In the genomic region with DNA sequence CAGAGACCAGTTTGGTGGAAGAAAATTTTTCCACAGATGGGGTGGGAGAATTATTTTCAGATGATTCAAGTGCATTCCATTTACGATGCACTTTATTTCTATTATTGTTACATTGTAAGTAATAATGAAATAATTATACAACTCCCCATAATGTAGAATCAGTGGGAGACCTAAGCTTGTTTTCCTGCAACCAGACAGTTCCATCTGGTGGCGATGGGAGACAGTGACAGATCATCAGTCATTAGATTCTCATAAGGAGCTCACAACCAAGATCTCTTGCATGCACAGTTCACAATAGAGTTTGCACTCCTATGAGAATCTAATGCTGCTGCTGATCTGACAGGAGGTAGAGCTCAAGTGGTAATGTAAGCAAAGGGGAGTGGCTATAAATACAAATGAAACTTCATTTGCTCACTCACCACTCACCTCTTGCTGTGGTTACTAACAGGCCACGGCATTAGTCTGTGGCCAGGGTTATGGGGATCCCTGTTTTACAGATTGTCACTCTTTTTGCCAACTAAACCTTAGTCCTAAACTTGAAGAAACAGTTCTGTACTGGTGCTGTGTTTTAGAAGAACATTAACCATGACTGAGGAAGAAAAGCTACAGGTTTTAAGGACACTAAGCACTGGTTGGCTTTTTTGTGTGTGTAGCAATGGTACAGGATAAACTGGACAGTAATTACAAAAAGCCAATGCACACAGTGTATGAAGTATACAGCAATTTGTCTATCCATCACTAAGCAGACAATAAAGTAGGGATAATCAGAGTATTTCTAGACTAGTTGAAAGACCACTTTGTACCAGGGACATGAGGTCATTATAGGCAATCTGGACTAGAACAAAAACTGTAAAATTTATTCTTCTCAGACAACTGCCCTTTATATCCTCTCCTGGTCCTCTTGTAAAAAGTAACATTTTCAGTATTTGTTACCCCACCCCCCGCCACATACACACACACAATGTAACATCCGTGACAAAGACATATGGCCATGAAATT, we compare ENCODE assay signal across 11 cellular contexts.
DNase-seq lines count a peak whose midpoint lies in the region; ATAC-seq and TF ChIP-seq lines count a peak whose summit lies in the region.
"Had no signal": no experiment of that assay in that cellular context is flagged by ENCODE, and none has a peak within 500 bp of the region (broad histone marks: within the 10 kb centered on the region; RNA-seq: fewer than 3 reads in every experiment).

No MANE protein-coding gene starts in this region.

- no peak overlapping the region for H3K27ac ChIP-seq in C4-2B

- ATAC-seq in GM19397 (IDR thresholded peaks at IDR 0.05; ENCODE audit: unreplicated experiment): peak; percentile 47
- peak; percentile 83 for ATAC-seq in HG03045 (IDR thresholded peaks at IDR 0.05; ENCODE audit: unreplicated experiment)
- ATAC-seq: activated CD8-positive, alpha-beta T cell treated with anti-CD3 and anti-CD28 coated beads for 36 hours; esophagus mucosa had no signal

- TF ChIP-seq CTCF in C4-2B (conservative IDR thresholded peaks at IDR 0.05): peak; percentile 20

- DNase-seq in RKO (ENCODE audit: low spot score) (peak; percentile 19), GM19238 (ENCODE audit: insufficient read length, low spot score) (no peak), SKM-1 treated with dmso at 0.1 percent for 144 hours (lab: John Stamatoyannopoulos, UW; ENCODE audit: unreplicated experiment) (no peak), NCI-H1436 treated with DMSO at 0.1 percent for 48 hours (lab: John Stamatoyannopoulos, UW) (no peak)
- DNase-seq in activated CD4-positive, alpha-beta T cell treated with anti-CD3 and anti-CD28 coated beads for 1 hour: no peak
- DNase-seq: activated CD8-positive, alpha-beta T cell treated with anti-CD3 and anti-CD28 coated beads for 36 hours; NCI-H2029 had no signal
